Comparison of ENCODE assay signal across 1 cellular context in the genomic region with DNA sequence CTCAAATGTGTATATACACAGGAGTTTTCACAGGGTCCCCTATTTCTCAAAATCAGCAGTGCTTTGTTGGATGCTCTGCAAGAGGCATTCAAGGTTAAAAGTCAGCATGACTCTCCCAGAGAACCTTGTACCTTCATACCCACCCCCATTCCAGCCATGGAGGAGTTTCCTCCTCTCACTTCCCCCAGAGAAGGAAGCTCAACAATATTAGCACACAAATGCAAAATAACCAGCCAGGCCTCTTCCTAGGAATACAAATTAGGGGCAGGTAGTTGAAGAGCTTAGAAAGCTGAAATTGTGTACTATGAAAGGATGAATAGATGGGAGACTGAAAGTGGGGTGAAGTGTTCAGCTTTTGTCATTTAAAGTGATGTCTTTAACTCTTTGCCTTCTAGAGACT.
A peak's percentile ranks its signal among the peaks of the same experiment; 100 is the strongest.
TF ChIP-seq lines count a peak whose summit lies in the region.

No MANE protein-coding gene starts in this region.

TF ChIP-seq in GM23338, 12 proteins besides CTCF, POLR2A, EP300 and RAD21 (continued from another document):
- TF ChIP-seq, protein P1, sequence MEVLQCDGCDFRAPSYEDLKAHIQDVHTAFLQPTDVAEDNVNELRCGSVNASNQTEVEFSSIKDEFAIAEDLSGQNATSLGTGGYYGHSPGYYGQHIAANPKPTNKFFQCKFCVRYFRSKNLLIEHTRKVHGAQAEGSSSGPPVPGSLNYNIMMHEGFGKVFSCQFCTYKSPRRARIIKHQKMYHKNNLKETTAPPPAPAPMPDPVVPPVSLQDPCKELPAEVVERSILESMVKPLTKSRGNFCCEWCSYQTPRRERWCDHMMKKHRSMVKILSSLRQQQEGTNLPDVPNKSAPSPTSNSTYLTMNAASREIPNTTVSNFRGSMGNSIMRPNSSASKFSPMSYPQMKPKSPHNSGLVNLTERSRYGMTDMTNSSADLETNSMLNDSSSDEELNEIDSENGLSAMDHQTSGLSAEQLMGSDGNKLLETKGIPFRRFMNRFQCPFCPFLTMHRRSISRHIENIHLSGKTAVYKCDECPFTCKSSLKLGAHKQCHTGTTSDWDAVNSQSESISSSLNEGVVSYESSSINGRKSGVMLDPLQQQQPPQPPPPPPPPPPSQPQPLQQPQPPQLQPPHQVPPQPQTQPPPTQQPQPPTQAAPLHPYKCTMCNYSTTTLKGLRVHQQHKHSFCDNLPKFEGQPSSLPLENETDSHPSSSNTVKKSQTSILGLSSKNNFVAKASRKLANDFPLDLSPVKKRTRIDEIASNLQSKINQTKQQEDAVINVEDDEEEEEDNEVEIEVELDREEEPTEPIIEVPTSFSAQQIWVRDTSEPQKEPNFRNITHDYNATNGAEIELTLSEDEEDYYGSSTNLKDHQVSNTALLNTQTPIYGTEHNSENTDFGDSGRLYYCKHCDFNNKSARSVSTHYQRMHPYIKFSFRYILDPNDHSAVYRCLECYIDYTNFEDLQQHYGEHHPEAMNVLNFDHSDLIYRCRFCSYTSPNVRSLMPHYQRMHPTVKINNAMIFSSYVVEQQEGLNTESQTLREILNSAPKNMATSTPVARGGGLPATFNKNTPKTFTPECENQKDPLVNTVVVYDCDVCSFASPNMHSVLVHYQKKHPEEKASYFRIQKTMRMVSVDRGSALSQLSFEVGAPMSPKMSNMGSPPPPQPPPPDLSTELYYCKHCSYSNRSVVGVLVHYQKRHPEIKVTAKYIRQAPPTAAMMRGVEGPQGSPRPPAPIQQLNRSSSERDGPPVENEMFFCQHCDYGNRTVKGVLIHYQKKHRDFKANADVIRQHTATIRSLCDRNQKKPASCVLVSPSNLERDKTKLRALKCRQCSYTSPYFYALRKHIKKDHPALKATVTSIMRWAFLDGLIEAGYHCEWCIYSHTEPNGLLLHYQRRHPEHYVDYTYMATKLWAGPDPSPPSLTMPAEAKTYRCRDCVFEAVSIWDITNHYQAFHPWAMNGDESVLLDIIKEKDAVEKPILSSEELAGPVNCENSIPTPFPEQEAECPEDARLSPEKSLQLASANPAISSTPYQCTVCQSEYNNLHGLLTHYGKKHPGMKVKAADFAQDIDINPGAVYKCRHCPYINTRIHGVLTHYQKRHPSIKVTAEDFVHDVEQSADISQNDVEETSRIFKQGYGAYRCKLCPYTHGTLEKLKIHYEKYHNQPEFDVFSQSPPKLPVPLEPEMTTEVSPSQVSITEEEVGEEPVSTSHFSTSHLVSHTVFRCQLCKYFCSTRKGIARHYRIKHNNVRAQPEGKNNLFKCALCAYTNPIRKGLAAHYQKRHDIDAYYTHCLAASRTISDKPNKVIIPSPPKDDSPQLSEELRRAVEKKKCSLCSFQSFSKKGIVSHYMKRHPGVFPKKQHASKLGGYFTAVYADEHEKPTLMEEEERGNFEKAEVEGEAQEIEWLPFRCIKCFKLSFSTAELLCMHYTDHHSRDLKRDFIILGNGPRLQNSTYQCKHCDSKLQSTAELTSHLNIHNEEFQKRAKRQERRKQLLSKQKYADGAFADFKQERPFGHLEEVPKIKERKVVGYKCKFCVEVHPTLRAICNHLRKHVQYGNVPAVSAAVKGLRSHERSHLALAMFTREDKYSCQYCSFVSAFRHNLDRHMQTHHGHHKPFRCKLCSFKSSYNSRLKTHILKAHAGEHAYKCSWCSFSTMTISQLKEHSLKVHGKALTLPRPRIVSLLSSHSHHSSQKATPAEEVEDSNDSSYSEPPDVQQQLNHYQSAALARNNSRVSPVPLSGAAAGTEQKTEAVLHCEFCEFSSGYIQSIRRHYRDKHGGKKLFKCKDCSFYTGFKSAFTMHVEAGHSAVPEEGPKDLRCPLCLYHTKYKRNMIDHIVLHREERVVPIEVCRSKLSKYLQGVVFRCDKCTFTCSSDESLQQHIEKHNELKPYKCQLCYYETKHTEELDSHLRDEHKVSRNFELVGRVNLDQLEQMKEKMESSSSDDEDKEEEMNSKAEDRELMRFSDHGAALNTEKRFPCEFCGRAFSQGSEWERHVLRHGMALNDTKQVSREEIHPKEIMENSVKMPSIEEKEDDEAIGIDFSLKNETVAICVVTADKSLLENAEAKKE (CRISPR knock-in tag; IDR thresholded peaks at IDR 0.05) = peak; percentile 96; the same call in 1 of the 2 replicates
- TF ChIP-seq, protein P2, sequence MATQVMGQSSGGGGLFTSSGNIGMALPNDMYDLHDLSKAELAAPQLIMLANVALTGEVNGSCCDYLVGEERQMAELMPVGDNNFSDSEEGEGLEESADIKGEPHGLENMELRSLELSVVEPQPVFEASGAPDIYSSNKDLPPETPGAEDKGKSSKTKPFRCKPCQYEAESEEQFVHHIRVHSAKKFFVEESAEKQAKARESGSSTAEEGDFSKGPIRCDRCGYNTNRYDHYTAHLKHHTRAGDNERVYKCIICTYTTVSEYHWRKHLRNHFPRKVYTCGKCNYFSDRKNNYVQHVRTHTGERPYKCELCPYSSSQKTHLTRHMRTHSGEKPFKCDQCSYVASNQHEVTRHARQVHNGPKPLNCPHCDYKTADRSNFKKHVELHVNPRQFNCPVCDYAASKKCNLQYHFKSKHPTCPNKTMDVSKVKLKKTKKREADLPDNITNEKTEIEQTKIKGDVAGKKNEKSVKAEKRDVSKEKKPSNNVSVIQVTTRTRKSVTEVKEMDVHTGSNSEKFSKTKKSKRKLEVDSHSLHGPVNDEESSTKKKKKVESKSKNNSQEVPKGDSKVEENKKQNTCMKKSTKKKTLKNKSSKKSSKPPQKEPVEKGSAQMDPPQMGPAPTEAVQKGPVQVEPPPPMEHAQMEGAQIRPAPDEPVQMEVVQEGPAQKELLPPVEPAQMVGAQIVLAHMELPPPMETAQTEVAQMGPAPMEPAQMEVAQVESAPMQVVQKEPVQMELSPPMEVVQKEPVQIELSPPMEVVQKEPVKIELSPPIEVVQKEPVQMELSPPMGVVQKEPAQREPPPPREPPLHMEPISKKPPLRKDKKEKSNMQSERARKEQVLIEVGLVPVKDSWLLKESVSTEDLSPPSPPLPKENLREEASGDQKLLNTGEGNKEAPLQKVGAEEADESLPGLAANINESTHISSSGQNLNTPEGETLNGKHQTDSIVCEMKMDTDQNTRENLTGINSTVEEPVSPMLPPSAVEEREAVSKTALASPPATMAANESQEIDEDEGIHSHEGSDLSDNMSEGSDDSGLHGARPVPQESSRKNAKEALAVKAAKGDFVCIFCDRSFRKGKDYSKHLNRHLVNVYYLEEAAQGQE (IDR thresholded peaks at IDR 0.05; ENCODE audit: unreplicated experiment) = no peak
- TF ChIP-seq STAT1 (IDR thresholded peaks at IDR 0.05; ENCODE audit: unreplicated experiment) = no peak
TF ChIP-seq in GM23338: peak in this region for 3.
